1 cellular context compared by ENCODE assay signal in genomic region chr12:64625243-64626077, GRCh38.
TF ChIP-seq lines count a peak whose summit lies in the region.

No MANE protein-coding gene starts in this region.

TF ChIP-seq in K562, 482 proteins besides CTCF, POLR2A, EP300 and RAD21 (continued from another document and continues in another):
- TF ChIP-seq NFE2 (IDR thresholded peaks at IDR 0.05; ENCODE audit: low read depth), result peak; percentile 30; the same call in 1 of the 2 replicates
- peak; percentile 68 for TF ChIP-seq EP400 (IDR thresholded peaks at IDR 0.05)
- TF ChIP-seq CXXC5 (CRISPR knock-in tag; IDR thresholded peaks at IDR 0.05), result peak; percentile 61
- TF ChIP-seq NCOA1 (IDR thresholded peaks at IDR 0.05; ENCODE audit: low read depth), result peak; percentile 48; the same call in 1 of the 2 replicates
- peak; percentile 34 for TF ChIP-seq POLR2B (IDR thresholded peaks at IDR 0.05; ENCODE audit: low read depth, partially characterized antibody)
- no peak for TF ChIP-seq E2F8 (IDR thresholded peaks at IDR 0.05; ENCODE audit: low read depth, partially characterized antibody)
- peak; percentile 92 for TF ChIP-seq BHLHE40 (IDR thresholded peaks at IDR 0.05; ENCODE audit: low read length)
- peak; percentile 71; the same call in 1 of the 2 replicates for TF ChIP-seq ETV5 (CRISPR knock-in tag; IDR thresholded peaks at IDR 0.05; ENCODE audit: low read depth)
- TF ChIP-seq ZNF224 (CRISPR knock-in tag; IDR thresholded peaks at IDR 0.05), result no peak
- TF ChIP-seq MNT (conservative IDR thresholded peaks at IDR 0.05), result peak in 1 of 2 experiments; percentile 62; a peak in 2 of 4 replicates
- peak in 1 of 2 experiments; percentile 74; a peak in 2 of 4 replicates for TF ChIP-seq ZNF318 (IDR thresholded peaks at IDR 0.05; ENCODE audit: borderline replicate concordance in 1 of 2, low read depth in 1 of 2)
- peak in 1 of 2 experiments; percentile 68; a peak in 1 of 4 replicates for TF ChIP-seq MAZ (CRISPR knock-in tag; conservative IDR thresholded peaks at IDR 0.05 in 1 of 2, IDR thresholded peaks at IDR 0.05 in 1 of 2)
- TF ChIP-seq, protein P1, sequence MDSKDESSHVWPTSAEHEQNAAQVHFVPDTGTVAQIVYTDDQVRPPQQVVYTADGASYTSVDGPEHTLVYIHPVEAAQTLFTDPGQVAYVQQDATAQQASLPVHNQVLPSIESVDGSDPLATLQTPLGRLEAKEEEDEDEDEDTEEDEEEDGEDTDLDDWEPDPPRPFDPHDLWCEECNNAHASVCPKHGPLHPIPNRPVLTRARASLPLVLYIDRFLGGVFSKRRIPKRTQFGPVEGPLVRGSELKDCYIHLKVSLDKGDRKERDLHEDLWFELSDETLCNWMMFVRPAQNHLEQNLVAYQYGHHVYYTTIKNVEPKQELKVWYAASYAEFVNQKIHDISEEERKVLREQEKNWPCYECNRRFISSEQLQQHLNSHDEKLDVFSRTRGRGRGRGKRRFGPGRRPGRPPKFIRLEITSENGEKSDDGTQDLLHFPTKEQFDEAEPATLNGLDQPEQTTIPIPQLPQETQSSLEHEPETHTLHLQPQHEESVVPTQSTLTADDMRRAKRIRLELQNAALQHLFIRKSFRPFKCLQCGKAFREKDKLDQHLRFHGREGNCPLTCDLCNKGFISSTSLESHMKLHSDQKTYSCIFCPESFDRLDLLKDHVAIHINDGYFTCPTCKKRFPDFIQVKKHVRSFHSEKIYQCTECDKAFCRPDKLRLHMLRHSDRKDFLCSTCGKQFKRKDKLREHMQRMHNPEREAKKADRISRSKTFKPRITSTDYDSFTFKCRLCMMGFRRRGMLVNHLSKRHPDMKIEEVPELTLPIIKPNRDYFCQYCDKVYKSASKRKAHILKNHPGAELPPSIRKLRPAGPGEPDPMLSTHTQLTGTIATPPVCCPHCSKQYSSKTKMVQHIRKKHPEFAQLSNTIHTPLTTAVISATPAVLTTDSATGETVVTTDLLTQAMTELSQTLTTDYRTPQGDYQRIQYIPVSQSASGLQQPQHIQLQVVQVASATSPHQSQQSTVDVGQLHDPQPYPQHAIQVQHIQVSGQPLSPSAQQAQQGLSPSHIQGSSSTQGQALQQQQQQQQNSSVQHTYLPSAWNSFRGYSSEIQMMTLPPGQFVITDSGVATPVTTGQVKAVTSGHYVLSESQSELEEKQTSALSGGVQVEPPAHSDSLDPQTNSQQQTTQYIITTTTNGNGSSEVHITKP (IDR thresholded peaks at IDR 0.05; ENCODE audit: partially characterized antibody), result peak; percentile 14
- TF ChIP-seq XRCC4 (IDR thresholded peaks at IDR 0.05; ENCODE audit: extremely low read depth, insufficient read depth, insufficient read length), result no peak
- TF ChIP-seq, protein P2, sequence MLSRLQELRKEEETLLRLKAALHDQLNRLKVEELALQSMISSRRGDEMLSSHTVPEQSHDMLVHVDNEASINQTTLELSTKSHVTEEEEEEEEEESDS (CRISPR knock-in tag; IDR thresholded peaks at IDR 0.05), result no peak
- no peak; the same call in 1 of the 2 replicates for TF ChIP-seq CC2D1A (IDR thresholded peaks at IDR 0.05)
- TF ChIP-seq MEF2A (IDR thresholded peaks at IDR 0.05; ENCODE audit: control insufficient read depth, low read depth, low read length), result no peak
- peak; percentile 54; the same call in 1 of the 2 replicates for TF ChIP-seq ATF7 (IDR thresholded peaks at IDR 0.05)
- no peak for TF ChIP-seq PBX2 (CRISPR knock-in tag; IDR thresholded peaks at IDR 0.05; ENCODE audit: low read depth)
- TF ChIP-seq PBX2 (tag; conservative IDR thresholded peaks at IDR 0.05; ENCODE audit: low read depth), result no peak
- TF ChIP-seq GABPB1 (CRISPR knock-in tag; IDR thresholded peaks at IDR 0.05), result peak; percentile 43; the same call in 1 of the 2 replicates
- TF ChIP-seq ZNF561 (CRISPR knock-in tag; conservative IDR thresholded peaks at IDR 0.05), result no peak
- no peak for TF ChIP-seq NR1H2 (CRISPR knock-in tag; IDR thresholded peaks at IDR 0.05)
- no peak for TF ChIP-seq SIN3A (IDR thresholded peaks at IDR 0.05; ENCODE audit: borderline replicate concordance in 2 of 2, control insufficient read depth in 1 of 2, low read depth in 2 of 2, low read length in 2 of 2)
- TF ChIP-seq NRF1 (conservative IDR thresholded peaks at IDR 0.05 in 1 of 2, IDR thresholded peaks at IDR 0.05 in 1 of 2), result peak in 1 of 2 experiments; percentile 40; a peak in 1 of 4 replicates
- no peak for TF ChIP-seq ID3 (CRISPR knock-in tag; IDR thresholded peaks at IDR 0.05)
- peak; percentile 73; the same call in 1 of the 2 replicates for TF ChIP-seq ID3 (tag; IDR thresholded peaks at IDR 0.05)
- TF ChIP-seq NR2C2 (CRISPR knock-in tag; IDR thresholded peaks at IDR 0.05), result no peak
- TF ChIP-seq NR2C2 (tag; IDR thresholded peaks at IDR 0.05), result peak; percentile 84
